6 cellular contexts compared by ENCODE assay signal in genomic region chr17:12136243-12136642, GRCh38.
"Had no signal": no experiment of that assay in that cellular context is flagged by ENCODE, and none has a peak within 500 bp of the region (broad histone marks: within the 10 kb centered on the region; RNA-seq: fewer than 3 reads in every experiment).

No MANE protein-coding gene starts in this region.

- H3K4me3 ChIP-seq: K562 had no signal

- DNase-seq: IMR-90, KBM-7, KG1 had no signal

- H3K27ac ChIP-seq: HL-60 had no signal

- ATAC-seq: HepG2, K562 had no signal
